1 cellular context compared by ENCODE assay signal in genomic region chr9:99016681-99017387, GRCh38.
TF ChIP-seq lines count a peak whose summit lies in the region.

No MANE protein-coding gene starts in this region.

TF ChIP-seq in K562, 482 proteins besides CTCF, POLR2A, EP300 and RAD21 (continued from another document):
- TF ChIP-seq, protein P1, sequence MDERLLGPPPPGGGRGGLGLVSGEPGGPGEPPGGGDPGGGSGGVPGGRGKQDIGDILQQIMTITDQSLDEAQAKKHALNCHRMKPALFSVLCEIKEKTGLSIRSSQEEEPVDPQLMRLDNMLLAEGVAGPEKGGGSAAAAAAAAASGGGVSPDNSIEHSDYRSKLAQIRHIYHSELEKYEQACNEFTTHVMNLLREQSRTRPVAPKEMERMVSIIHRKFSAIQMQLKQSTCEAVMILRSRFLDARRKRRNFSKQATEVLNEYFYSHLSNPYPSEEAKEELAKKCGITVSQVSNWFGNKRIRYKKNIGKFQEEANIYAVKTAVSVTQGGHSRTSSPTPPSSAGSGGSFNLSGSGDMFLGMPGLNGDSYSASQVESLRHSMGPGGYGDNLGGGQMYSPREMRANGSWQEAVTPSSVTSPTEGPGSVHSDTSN (CRISPR knock-in tag; IDR thresholded peaks at IDR 0.05; ENCODE audit: low read depth): no peak
- TF ChIP-seq, protein P1 (tag; conservative IDR thresholded peaks at IDR 0.05; ENCODE audit: low read depth): peak; percentile 61; the same call in 1 of the 2 replicates
- TF ChIP-seq USF1 (CRISPR knock-in tag; IDR thresholded peaks at IDR 0.05) (peak; percentile 64; the same call in 1 of the 2 replicates), ZBTB5 (IDR thresholded peaks at IDR 0.05) (no peak), ZNF311 (CRISPR knock-in tag; IDR thresholded peaks at IDR 0.05) (no peak), ZBTB33 (CRISPR knock-in tag; IDR thresholded peaks at IDR 0.05) (0 out of 2 replicates have a peak, but pooled peaks have one; percentile 42), ETV5 (CRISPR knock-in tag; IDR thresholded peaks at IDR 0.05; ENCODE audit: low read depth) (no peak), PKNOX1 (IDR thresholded peaks at IDR 0.05) (peak; percentile 83), MEIS2 (IDR thresholded peaks at IDR 0.05; ENCODE audit: partially characterized antibody) (peak; percentile 84)
TF ChIP-seq in K562: peak in this region for 7.
